Comparison of ENCODE assay signal across 19 cellular contexts in genomic region chr6:160108077-160108476, GRCh38. TPM values are rescaled to one million over a fixed set of nuclear protein-coding genes. Genes with fewer than 3 reads are reported as not detected.
"Had no signal": no experiment of that assay in that cellular context is flagged by ENCODE, and none has a peak within 500 bp of the region (broad histone marks: within the 10 kb centered on the region; RNA-seq: fewer than 3 reads in every experiment).

No MANE protein-coding gene starts in this region.

- H3K4me1 ChIP-seq: colonic mucosa, esophagus muscularis mucosa, right atrium auricular region, stomach, testis, upper lobe of right lung had no signal

- H3K27me3 Mint-ChIP-seq: activated CD8-positive, alpha-beta memory T cell treated with anti-CD3 and anti-CD28 coated beads, Interleukin-2, amount 10 ng/mL, durations not matched to agents 7 days and 5 days; activated naive CD8-positive, alpha-beta T cell; naive B cell had no signal

- H3K9me3 ChIP-seq: colonic mucosa, esophagus muscularis mucosa, right atrium auricular region, stomach, testis, upper lobe of right lung had no signal

- H3K27ac Mint-ChIP-seq: activated CD8-positive, alpha-beta memory T cell treated with anti-CD3 and anti-CD28 coated beads, Interleukin-2, amount 10 ng/mL, durations not matched to agents 7 days and 5 days; activated naive CD8-positive, alpha-beta T cell had no signal

- H3K4me3 ChIP-seq: colonic mucosa, esophagus muscularis mucosa, right atrium auricular region, SK-N-MC, stomach, testis, upper lobe of right lung had no signal

- DNase-seq: activated CD4-positive, alpha-beta T cell treated with anti-CD3 and anti-CD28 coated beads for 48 hours; activated CD8-positive, alpha-beta memory T cell treated with anti-CD3 and anti-CD28 coated beads, Interleukin-2, amount 10 ng/mL, durations not matched to agents 7 days and 5 days; activated effector memory CD4-positive, alpha-beta T cell treated with anti-CD3 and anti-CD28 coated beads, Interleukin-2, amount 50 U/mL, for 16 hours; activated T-cell treated with anti-CD3 and anti-CD28 coated beads, Interleukin-2, amount 50 U/mL, for 1 hour; amniotic stem cell; colonic mucosa; mammary epithelial cell; naive B cell; occipital lobe; small intestine; stomach; testis; upper lobe of right lung had no signal

- H3K9me3 Mint-ChIP-seq: naive B cell had no signal

- H3K4me3 Mint-ChIP-seq: activated CD8-positive, alpha-beta memory T cell treated with anti-CD3 and anti-CD28 coated beads, Interleukin-2, amount 10 ng/mL, durations not matched to agents 7 days and 5 days; activated naive CD8-positive, alpha-beta T cell; naive B cell had no signal

- ATAC-seq: activated CD8-positive, alpha-beta memory T cell treated with anti-CD3 and anti-CD28 coated beads, Interleukin-2, amount 10 ng/mL, durations not matched to agents 7 days and 5 days; left lobe of liver; upper lobe of right lung had no signal

- H3K27me3 ChIP-seq: colonic mucosa, esophagus muscularis mucosa, right atrium auricular region, stomach, testis, upper lobe of right lung had no signal

- H3K27ac ChIP-seq: colonic mucosa, esophagus muscularis mucosa, right atrium auricular region, SK-N-MC, stomach, testis, upper lobe of right lung had no signal

RNA-seq across cellular contexts. Expression of gene SLC22A1, which starts 13.5 kb away (rescaled TPM):
- total RNA-seq: cardiac septum, right atrium auricular region had no signal
